ENCODE assay signal across 26 cellular contexts in genomic region chr17:81194941-81195901, GRCh38. TPM values are rescaled to one million over a fixed set of nuclear protein-coding genes. Genes with fewer than 3 reads are reported as not detected.
A peak's percentile ranks its signal among the peaks of the same experiment; 100 is the strongest.
DNase-seq lines count a peak whose midpoint lies in the region; ATAC-seq and TF ChIP-seq lines count a peak whose summit lies in the region.
"Had no signal": no experiment of that assay in that cellular context is flagged by ENCODE, and none has a peak within 500 bp of the region (broad histone marks: within the 10 kb centered on the region; RNA-seq: fewer than 3 reads in every experiment).

No MANE protein-coding gene starts in this region.

- peak; percentile 13 for DNase-seq in CD14-positive monocyte (ENCODE audit: low spot score)
- DNase-seq in chondrocyte (ENCODE audit: low spot score): peak; percentile 93
- DNase-seq in left ventricle myocardium inferior: peak; percentile 79
- DNase-seq in NCI-H187 (lab: John Stamatoyannopoulos, UW): no peak
- DNase-seq in body of pancreas: no peak
- no peak for DNase-seq in NCI-H1048 (lab: John Stamatoyannopoulos, UW)
- DNase-seq: CD4-positive, alpha-beta T cell; COR-L47; DMS 273 treated with DMSO at 0.1 percent for 48 hours; DND-41; GM23248; HCEC 1CT; KG1; NCI-H1105; NCI-H146; NCI-H2029 treated with DMSO at 0.1 percent for 48 hours; NCI-H226; NCI-H510A treated with DMSO at 0.1 percent for 48 hours; NCI-H748 treated with DMSO at 0.1 percent for 48 hours; PC-9; RPMI8226 had no signal

- no peak overlapping the region for H3K27ac Mint-ChIP-seq in CD14-positive monocyte
- H3K27ac Mint-ChIP-seq in chondrocyte (ENCODE audit: unreplicated experiment): no peak overlapping the region
- H3K27ac Mint-ChIP-seq in stimulated activated memory B cell treated with anti-CD40 and anti-IgM and Interleukin-4, amounts not matched to agents 10 μg/mL and 1 μg/mL and 100 μg/mL, for 72 hours: peak overlapping the region; percentile 65
- H3K27ac Mint-ChIP-seq: CD4-positive, alpha-beta T cell had no signal

- H3K9me3 Mint-ChIP-seq in CD14-positive monocyte (no peaks in the 10 kb centered on the region), chondrocyte (ENCODE audit: low read depth) (no peaks in the 10 kb centered on the region)
- no peaks in the 10 kb centered on the region for H3K9me3 Mint-ChIP-seq in stimulated activated memory B cell treated with anti-CD40 and anti-IgM and Interleukin-4, amounts not matched to agents 10 μg/mL and 1 μg/mL and 100 μg/mL, for 72 hours
- H3K9me3 Mint-ChIP-seq: CD4-positive, alpha-beta T cell had no signal

- H3K4me1 Mint-ChIP-seq in CD14-positive monocyte (no peaks in the 10 kb centered on the region), chondrocyte (ENCODE audit: low read depth) (no peaks in the 10 kb centered on the region)
- no peaks in the 10 kb centered on the region for H3K4me1 Mint-ChIP-seq in stimulated activated memory B cell treated with anti-CD40 and anti-IgM and Interleukin-4, amounts not matched to agents 10 μg/mL and 1 μg/mL and 100 μg/mL, for 72 hours

- H3K9me3 ChIP-seq in left ventricle myocardium inferior (replicated peaks) (no peaks in the 10 kb centered on the region), body of pancreas (no peaks in the 10 kb centered on the region)
- H3K9me3 ChIP-seq: BE2C had no signal

- H3K27me3 Mint-ChIP-seq in CD14-positive monocyte (ENCODE audit: low read depth in 3 of 3): no peaks in the 10 kb centered on the region
- no peaks in the 10 kb centered on the region for H3K27me3 Mint-ChIP-seq in chondrocyte (ENCODE audit: low read depth)
- no peaks in the 10 kb centered on the region for H3K27me3 Mint-ChIP-seq in stimulated activated memory B cell treated with anti-CD40 and anti-IgM and Interleukin-4, amounts not matched to agents 10 μg/mL and 1 μg/mL and 100 μg/mL, for 72 hours
- H3K27me3 Mint-ChIP-seq: CD4-positive, alpha-beta T cell had no signal

- TF ChIP-seq CTCF in CD14-positive monocyte (IDR thresholded peaks at IDR 0.05): no peak
- TF ChIP-seq CTCF in chondrocyte (IDR thresholded peaks at IDR 0.05): no peak
- TF ChIP-seq CTCF in left ventricle myocardium inferior (IDR thresholded peaks at IDR 0.05; ENCODE audit: borderline replicate concordance): no peak
- no peak for TF ChIP-seq CTCF in body of pancreas (IDR thresholded peaks at IDR 0.05)

- H3K4me3 Mint-ChIP-seq in CD14-positive monocyte (no peak overlapping the region), chondrocyte (ENCODE audit: unreplicated experiment) (no peak overlapping the region)
- no peak overlapping the region for H3K4me3 Mint-ChIP-seq in stimulated activated memory B cell treated with anti-CD40 and anti-IgM and Interleukin-4, amounts not matched to agents 10 μg/mL and 1 μg/mL and 100 μg/mL, for 72 hours
- H3K4me3 Mint-ChIP-seq: CD4-positive, alpha-beta T cell had no signal

- H3K4me3 ChIP-seq in left ventricle myocardium inferior (no peak overlapping the region), body of pancreas (no peak overlapping the region)
- H3K4me3 ChIP-seq: GM12878, GM23248, PC-9 had no signal

- H3K27ac ChIP-seq in left ventricle myocardium inferior (replicated peaks) (peak overlapping the region; percentile 89), body of pancreas (no peak overlapping the region)
- H3K27ac ChIP-seq: GM23248, PC-9 had no signal

- intact Hi-C loops in CD14-positive monocyte (cut with micrococcal nuclease): no loop called here
- intact Hi-C loops in left ventricle myocardium inferior (cut with micrococcal nuclease): no loop called here
- intact Hi-C loops in body of pancreas (cut with DNase I): loop anchor here (5.0 kb wide), 1 partner anchor 53 kb away; no protein-coding TSS in a partner anchor

- peaks cover 21% of the 10 kb centered on the region for H3K36me3 ChIP-seq in left ventricle myocardium inferior
- H3K36me3 ChIP-seq in body of pancreas (replicated peaks in 1 of 2; ENCODE audit: insufficient read depth in 1 of 2, low read depth in 2 of 2): no peaks in the 10 kb centered on the region

- WGBS in body of pancreas, 2 donors: 94 to 97% methylated on average over 6 to 32 of the region's 37 CpGs

- TF ChIP-seq POLR2A in body of pancreas (IDR thresholded peaks at IDR 0.05): no peak

- ATAC-seq in stimulated activated memory B cell treated with anti-CD40 and anti-IgM and Interleukin-4, amounts not matched to agents 10 μg/mL and 1 μg/mL and 100 μg/mL, for 72 hours: no peak
- no peak for ATAC-seq in body of pancreas
- ATAC-seq: GM12878 had no signal

- H3K36me3 Mint-ChIP-seq in CD14-positive monocyte (peaks cover 8 to 36% of the 10 kb centered on the region in 2 donors), chondrocyte (ENCODE audit: low read depth) (peaks cover 2% of the 10 kb centered on the region)
- peaks cover 31% of the 10 kb centered on the region for H3K36me3 Mint-ChIP-seq in stimulated activated memory B cell treated with anti-CD40 and anti-IgM and Interleukin-4, amounts not matched to agents 10 μg/mL and 1 μg/mL and 100 μg/mL, for 72 hours

- H3K27me3 ChIP-seq in left ventricle myocardium inferior (ENCODE audit: low read depth): no peaks in the 10 kb centered on the region
- H3K27me3 ChIP-seq in body of pancreas: no peaks in the 10 kb centered on the region
- H3K27me3 ChIP-seq: BE2C had no signal

- H3K4me1 ChIP-seq in left ventricle myocardium inferior: peaks cover 48% of the 10 kb centered on the region
- peaks cover under 1% of the 10 kb centered on the region for H3K4me1 ChIP-seq in body of pancreas

RNA-seq across cellular contexts. Expression of gene CEP131, which starts 27.5 kb away (rescaled TPM):
- 1 to 10 TPM in 1 of 2 donors, under 1 TPM in 1; 0.69 to 1.0 TPM for polyA plus RNA-seq in CD14-positive monocyte
- total RNA-seq in chondrocyte (8.2 to 9.6 TPM (median 8.5 TPM) in 3 replicates), left ventricle myocardium inferior (7.6 TPM), body of pancreas (10 to 100 TPM in 1 of 2 donors, 1 to 10 TPM in 1; 9.9 to 22.7 TPM)

RNA-seq across cellular contexts. Expression of gene AATK, which starts 29.2 kb away (rescaled TPM):
- polyA plus RNA-seq in CD14-positive monocyte: 1 to 10 TPM in 1 of 2 donors, under 1 TPM in 1; 0.93 to 2.0 TPM
- total RNA-seq in chondrocyte (0.48 to 0.67 TPM (median 0.51 TPM) in 3 replicates), left ventricle myocardium inferior (2.3 TPM), body of pancreas (10 to 100 TPM; 29.1 to 42.2 TPM)
- total RNA-seq: GM12878 had no signal

RNA-seq across cellular contexts. Expression of gene PVALEF, which starts 29.9 kb away (rescaled TPM):
- not detected for polyA plus RNA-seq in CD14-positive monocyte
- total RNA-seq in chondrocyte: not detected in 3 replicates
- total RNA-seq in left ventricle myocardium inferior: not detected
- total RNA-seq in body of pancreas: not detected
- total RNA-seq: A673; CD4-positive, alpha-beta T cell; GM12878; GM23248; HT1080; PC-9 had no signal
- polyA plus RNA-seq: GM12878, GM23248 had no signal

RNA-seq across cellular contexts. Expression of gene TEPSIN, which starts 43.6 kb away (rescaled TPM):
- 1 to 10 TPM; 3.4 to 4.5 TPM for polyA plus RNA-seq in CD14-positive monocyte
- total RNA-seq in chondrocyte (27.1 to 29.0 TPM (median 27.6 TPM) in 3 replicates), left ventricle myocardium inferior (15.9 TPM), body of pancreas (100 to 1,000 TPM in 1 of 2 donors, 10 to 100 TPM in 1; 31.9 to 102 TPM)

RNA-seq across cellular contexts. Expression of gene NDUFAF8, which starts 43.9 kb away (rescaled TPM):
- polyA plus RNA-seq in CD14-positive monocyte: 10 to 100 TPM; 41.0 to 61.3 TPM
- total RNA-seq in chondrocyte (36.1 to 58.9 TPM (median 39.7 TPM) in 3 replicates), left ventricle myocardium inferior (61.5 TPM), body of pancreas (10 to 100 TPM; 20.8 to 26.5 TPM)

Comparison
In these comparisons a context has a peak if more than half of its experiments do, and no peak if none do; other contexts are left out.
1. DNase-seq: peak in CD14-positive monocyte (single experiment), chondrocyte (single experiment) and left ventricle myocardium inferior (single experiment); none in NCI-H187 (0 of 2), body of pancreas (0 of 4) and NCI-H1048 (single experiment).